8 cellular contexts compared by ENCODE assay signal in genomic region chr7:26397786-26398435, GRCh38.
DNase-seq lines count a peak whose midpoint lies in the region; ATAC-seq and TF ChIP-seq lines count a peak whose summit lies in the region.

No MANE protein-coding gene starts in this region.

- H3K27me3 ChIP-seq in RWPE2 (ENCODE audit: insufficient read depth, poor library complexity, severe bottlenecking) (peaks cover 5% of the 10 kb centered on the region), mononuclear cell (ENCODE audit: insufficient read depth, low read length) (peaks cover 29% of the 10 kb centered on the region), tibial nerve (peaks cover 0 to 19% of the 10 kb centered on the region in 2 donors)
- H3K27me3 ChIP-seq in effector memory CD4-positive, alpha-beta T cell (replicated peaks; ENCODE audit: control insufficient read depth, insufficient read depth, low read length, poor library complexity, severe bottlenecking): peaks cover 22% of the 10 kb centered on the region

- peak; percentile 28 for ATAC-seq in GM18909 (IDR thresholded peaks at IDR 0.05; ENCODE audit: poor library complexity, unreplicated experiment)
- peak; percentile 30 for ATAC-seq in HG03135 (IDR thresholded peaks at IDR 0.05; ENCODE audit: unreplicated experiment)
- peak; percentile 37 for ATAC-seq in RWPE2 (ENCODE audit: low read depth)

- H3K4me1 ChIP-seq in RWPE2 (ENCODE audit: insufficient read depth, poor library complexity, severe bottlenecking) (no peaks in the 10 kb centered on the region), mononuclear cell (ENCODE audit: insufficient read depth, low read length) (peaks cover 14% of the 10 kb centered on the region), tibial nerve (peaks cover 0 to 21% (median 3%) of the 10 kb centered on the region in 4 donors)
- peaks cover 10% of the 10 kb centered on the region for H3K4me1 ChIP-seq in effector memory CD4-positive, alpha-beta T cell (ENCODE audit: control insufficient read depth, insufficient read depth, low read length, poor library complexity, severe bottlenecking)

- DNase-seq in CMK (ENCODE audit: low read depth) (peak; percentile 20), RWPE2 (ENCODE audit: low spot score) (no peak), tibial nerve (ENCODE audit: low spot score in 2 of 2) (no peak), GM03348 (ENCODE audit: low spot score) (no peak)
- DNase-seq in effector memory CD4-positive, alpha-beta T cell: no peak

- TF ChIP-seq EP300 in tibial nerve (IDR thresholded peaks at IDR 0.05): peak in 1 of 2 donors; percentile 35

- no peaks in the 10 kb centered on the region for H3K9me3 ChIP-seq in RWPE2 (ENCODE audit: severe bottlenecking)
- H3K9me3 ChIP-seq in effector memory CD4-positive, alpha-beta T cell (ENCODE audit: control insufficient read depth, low read length): no peaks in the 10 kb centered on the region
- H3K9me3 ChIP-seq in mononuclear cell (ENCODE audit: low read depth, low read length): no peaks in the 10 kb centered on the region
- H3K9me3 ChIP-seq in tibial nerve: no peaks in the 10 kb centered on the region

- no peak overlapping the region for H3K27ac ChIP-seq in RWPE2 (ENCODE audit: poor library complexity, severe bottlenecking)
- H3K27ac ChIP-seq in effector memory CD4-positive, alpha-beta T cell (ENCODE audit: insufficient read depth, low read length, poor library complexity, severe bottlenecking): no peak overlapping the region
- H3K27ac ChIP-seq in tibial nerve: peak overlapping the region; percentile 3 to 84 (median 54)

- H3K4me3 ChIP-seq in RWPE2 (ENCODE audit: severe bottlenecking) (peak overlapping the region; percentile 41), mononuclear cell (ENCODE audit: low read length) (peak overlapping the region; percentile 51), tibial nerve (peak overlapping the region; percentile 40 to 82 (median 60))
- peak overlapping the region; percentile 57 for H3K4me3 ChIP-seq in effector memory CD4-positive, alpha-beta T cell (ENCODE audit: insufficient read depth, low read depth, low read length, poor library complexity, severe bottlenecking)

- TF ChIP-seq CTCF in RWPE2 (IDR thresholded peaks at IDR 0.05; ENCODE audit: poor library complexity, severe bottlenecking): no peak
- no peak for TF ChIP-seq CTCF in tibial nerve (IDR thresholded peaks at IDR 0.05)

- 5 to 6% methylated on average over 29 to 37 of the region's 38 CpGs for WGBS in tibial nerve, 2 donors

- H3K36me3 ChIP-seq in RWPE2 (ENCODE audit: low read depth) (no peaks in the 10 kb centered on the region), tibial nerve (no peaks in the 10 kb centered on the region)
- no peaks in the 10 kb centered on the region for H3K36me3 ChIP-seq in effector memory CD4-positive, alpha-beta T cell (ENCODE audit: control insufficient read depth, insufficient read depth, low read length)

- peak in 1 of 2 donors; percentile 11 for TF ChIP-seq POLR2A in tibial nerve (IDR thresholded peaks at IDR 0.05)

Comparison
In these comparisons a context has a peak if more than half of its experiments do, and no peak if none do; other contexts are left out.
1. H3K27ac ChIP-seq: peak in tibial nerve (4 of 4); none in RWPE2 (single experiment) and effector memory CD4-positive, alpha-beta T cell (single experiment).
2. Peak in every context shown above with its lines, with median percentiles within 50 percentile points of each other: ATAC-seq and H3K4me3 ChIP-seq.